Comparison of ENCODE assay signal across 9 cellular contexts in the genomic region with DNA sequence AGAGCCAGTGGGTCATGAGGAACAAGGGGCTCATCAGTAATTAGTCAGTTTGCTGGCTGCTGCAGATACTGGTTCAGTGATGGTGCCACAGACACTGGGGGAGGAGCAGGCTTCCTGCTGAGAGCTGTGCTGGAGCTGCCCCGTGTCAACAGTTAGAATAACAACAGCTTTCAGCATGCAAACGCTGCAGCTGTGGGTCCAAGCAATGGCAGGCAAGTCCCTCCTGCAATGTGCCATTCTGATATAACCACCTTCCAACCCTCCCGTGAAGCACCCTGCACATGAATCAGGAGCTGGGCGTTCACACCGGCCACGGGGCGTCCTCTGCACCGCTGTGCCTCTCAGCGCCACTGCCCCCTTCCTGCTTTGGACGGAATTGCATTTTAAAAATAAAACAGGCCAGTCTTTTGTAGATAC.
DNase-seq lines count a peak whose midpoint lies in the region; ATAC-seq and TF ChIP-seq lines count a peak whose summit lies in the region.
"Had no signal": no experiment of that assay in that cellular context is flagged by ENCODE, and none has a peak within 500 bp of the region (broad histone marks: within the 10 kb centered on the region; RNA-seq: fewer than 3 reads in every experiment).

No MANE protein-coding gene starts in this region.

- H3K36me3 ChIP-seq in body of pancreas (replicated peaks in 1 of 2; ENCODE audit: insufficient read depth in 1 of 2, low read depth in 2 of 2) (no peaks in the 10 kb centered on the region), sigmoid colon (no peaks in the 10 kb centered on the region)
- H3K36me3 ChIP-seq: upper lobe of left lung had no signal

- TF ChIP-seq POLR2A in body of pancreas (IDR thresholded peaks at IDR 0.05) = no peak
- TF ChIP-seq POLR2A in sigmoid colon (IDR thresholded peaks at IDR 0.05) = no peak

- H3K27me3 ChIP-seq in body of pancreas (no peaks in the 10 kb centered on the region), sigmoid colon (peaks cover 0 to 15% (median 0%) of the 10 kb centered on the region in 3 donors)
- H3K27me3 ChIP-seq: upper lobe of left lung had no signal

- DNase-seq in GM12864 (ENCODE audit: low read depth) (no peak), body of pancreas (peak in 1 of 4 donors; percentile 18), sigmoid colon (peak; percentile 48), DMS79 treated with DMSO at 0.1 percent for 48 hours (lab: John Stamatoyannopoulos, UW) (no peak), NCI-H146 (lab: John Stamatoyannopoulos, UW) (no peak)
- DNase-seq in Jurkat, Clone E6-1 (ENCODE audit: low read depth, low spot score) = peak; percentile 6

- no peak for TF ChIP-seq EP300 in sigmoid colon (IDR thresholded peaks at IDR 0.05)

- intact Hi-C loops in body of pancreas (cut with DNase I) = no loop called here
- intact Hi-C loops in sigmoid colon (cut with DNase I) = no loop called here

- H3K4me3 ChIP-seq in GM12864 (ENCODE audit: low read depth, low read length) (no peak overlapping the region), body of pancreas (no peak overlapping the region), sigmoid colon (no peak overlapping the region)
- no peak overlapping the region for H3K4me3 ChIP-seq in Jurkat, Clone E6-1 (ENCODE audit: low read length)
- H3K4me3 ChIP-seq: coronary artery, upper lobe of left lung had no signal

- TF ChIP-seq CTCF in GM12864 (IDR thresholded peaks at IDR 0.05; ENCODE audit: low read depth, low read length, missing control alignments) (peak; percentile 68), body of pancreas (IDR thresholded peaks at IDR 0.05) (peak in 4 of 7 experiments; percentile 15 to 34 (median 29)), sigmoid colon (IDR thresholded peaks at IDR 0.05) (no peak)

- ATAC-seq in body of pancreas (no peak), GM21576 (IDR thresholded peaks at IDR 0.05; ENCODE audit: unreplicated experiment) (no peak)

- 5 to 6% methylated on average over 10 of the region's 10 CpGs for WGBS in body of pancreas, 2 donors
- WGBS in sigmoid colon, 2 donors = 1 to 7% methylated on average over 10 of the region's 10 CpGs

- H3K9me3 ChIP-seq in body of pancreas = no peaks in the 10 kb centered on the region
- peaks cover 0 to 5% (median 1%) of the 10 kb centered on the region in 4 donors for H3K9me3 ChIP-seq in sigmoid colon

- no peaks in the 10 kb centered on the region for H3K4me1 ChIP-seq in body of pancreas
- no peaks in the 10 kb centered on the region for H3K4me1 ChIP-seq in sigmoid colon
- H3K4me1 ChIP-seq: upper lobe of left lung had no signal

- H3K27ac ChIP-seq in body of pancreas (no peak overlapping the region), sigmoid colon (no peak overlapping the region)
- H3K27ac ChIP-seq: coronary artery, upper lobe of left lung had no signal

Comparison
In these comparisons a context has a peak if more than half of its experiments do, and no peak if none do; other contexts are left out.
1. DNase-seq: peak in Jurkat, Clone E6-1 (single experiment) and sigmoid colon (single experiment); none in GM12864 (single experiment), DMS79 treated with DMSO at 0.1 percent for 48 hours (single experiment) and NCI-H146 (single experiment).
2. CTCF ChIP-seq: peak in GM12864 (single experiment) and body of pancreas (4 of 7); none in sigmoid colon (0 of 4).